21 cellular contexts compared by ENCODE assay signal in genomic region chrX:42017971-42018370, GRCh38.
DNase-seq lines count a peak whose midpoint lies in the region; ATAC-seq and TF ChIP-seq lines count a peak whose summit lies in the region.
"Had no signal": no experiment of that assay in that cellular context is flagged by ENCODE, and none has a peak within 500 bp of the region (broad histone marks: within the 10 kb centered on the region; RNA-seq: fewer than 3 reads in every experiment).

No MANE protein-coding gene starts in this region.

- TF ChIP-seq CTCF in HEK293 (tag by site-specific recombination; IDR thresholded peaks at IDR 0.05), result no peak
- TF ChIP-seq CTCF in left ventricle myocardium inferior (IDR thresholded peaks at IDR 0.05; ENCODE audit: borderline replicate concordance), result no peak
- TF ChIP-seq CTCF in brain microvascular endothelial cell (IDR thresholded peaks at IDR 0.05; ENCODE audit: low read depth, low read length, missing control alignments), result no peak

- in situ Hi-C loops in brain microvascular endothelial cell (cut with HindIII; ENCODE audit: low pct_ligation_motif_present, low sequenced_read_pairs), result no loop called here

- intact Hi-C loops in left ventricle myocardium inferior (cut with micrococcal nuclease), result no loop called here

- H3K27me3 ChIP-seq in left ventricle myocardium inferior (ENCODE audit: low read depth) (no peaks in the 10 kb centered on the region), brain microvascular endothelial cell (replicated peaks) (no peaks in the 10 kb centered on the region)

- no peak for ATAC-seq in GM18867 (IDR thresholded peaks at IDR 0.05; ENCODE audit: unreplicated experiment)
- ATAC-seq: GM23338, K562 had no signal

- CTCF ChIA-PET in HEK293 (lab: Yijun Ruan, JAX), result no interaction called here

- H3K4me1 ChIP-seq in HEK293 (ENCODE audit: control insufficient read depth, insufficient read depth, low read length), result no peaks in the 10 kb centered on the region
- H3K4me1 ChIP-seq in left ventricle myocardium inferior, result no peaks in the 10 kb centered on the region

- no peak overlapping the region for H3K4me3 ChIP-seq in HEK293 (ENCODE audit: low read depth, low read length)
- H3K4me3 ChIP-seq in left ventricle myocardium inferior, result no peak overlapping the region
- H3K4me3 ChIP-seq in brain microvascular endothelial cell (ENCODE audit: low read depth, low read length), result no peak overlapping the region
- H3K4me3 ChIP-seq: BLaER1 treated with 17β-estradiol and CSF1 and Interleukin-3, amounts not matched to agents 10 nM and 100 nM; GM23338; K562 had no signal

- DNase-seq in AG20443 (ENCODE audit: low spot score) (peak; percentile 2), astrocyte of the hippocampus (ENCODE audit: low read depth, low spot score) (peak; percentile 1), kidney tubule cell (ENCODE audit: low spot score) (peak; percentile 73), NCI-H128 (lab: John Stamatoyannopoulos, UW; ENCODE audit: unreplicated experiment) (no peak), left ventricle myocardium inferior (no peak), brain microvascular endothelial cell (no peak)
- DNase-seq: 8988T; CD4-positive, CD25-positive, alpha-beta regulatory T cell; CD8-positive, alpha-beta memory T cell; COR-L47; DMS79 treated with DMSO at 0.1 percent for 48 hours; GF-D8; HCEC 1CT; HFFc6; IMR-90 had no signal

- H3K9me3 ChIP-seq in HEK293 (ENCODE audit: control insufficient read depth, insufficient read depth, low read depth, low read length), result no peaks in the 10 kb centered on the region
- H3K9me3 ChIP-seq in left ventricle myocardium inferior (replicated peaks), result no peaks in the 10 kb centered on the region
- H3K9me3 ChIP-seq: BLaER1 treated with 17β-estradiol and CSF1 and Interleukin-3, amounts not matched to agents 10 nM and 100 nM had no signal

- H3K36me3 ChIP-seq in HEK293 (ENCODE audit: control insufficient read depth in 2 of 2, insufficient read depth in 1 of 2, low read length in 2 of 2) (no peaks in the 10 kb centered on the region), left ventricle myocardium inferior (no peaks in the 10 kb centered on the region), brain microvascular endothelial cell (replicated peaks) (no peaks in the 10 kb centered on the region)
- H3K36me3 ChIP-seq: BLaER1 treated with 17β-estradiol and CSF1 and Interleukin-3, amounts not matched to agents 10 nM and 100 nM had no signal

- POLR2A ChIA-PET in HEK293 (lab: Yijun Ruan, JAX), result no interaction called here

- H3K27ac ChIP-seq in HEK293 (ENCODE audit: extremely low read depth, low read depth, low read length) (no peak overlapping the region), left ventricle myocardium inferior (replicated peaks) (no peak overlapping the region), brain microvascular endothelial cell (no peak overlapping the region)
- H3K27ac ChIP-seq: BLaER1 treated with 17β-estradiol and CSF1 and Interleukin-3, amounts not matched to agents 10 nM and 100 nM; HL-60 had no signal

TF ChIP-seq in HEK293, 187 proteins besides CTCF, POLR2A, EP300 and RAD21:
- TF ChIP-seq ZNF664 (tag by site-specific recombination; IDR thresholded peaks at IDR 0.05) (peak; percentile 65), ZSCAN16 (tag by site-specific recombination; IDR thresholded peaks at IDR 0.05) (no peak)

Comparison
In these comparisons a context has a peak if more than half of its experiments do, and no peak if none do; other contexts are left out.
1. DNase-seq: peak in AG20443 (single experiment), astrocyte of the hippocampus (single experiment) and kidney tubule cell (single experiment); none in NCI-H128 (single experiment), left ventricle myocardium inferior (single experiment) and brain microvascular endothelial cell (single experiment).